8 cellular contexts compared by ENCODE assay signal in the genomic region with DNA sequence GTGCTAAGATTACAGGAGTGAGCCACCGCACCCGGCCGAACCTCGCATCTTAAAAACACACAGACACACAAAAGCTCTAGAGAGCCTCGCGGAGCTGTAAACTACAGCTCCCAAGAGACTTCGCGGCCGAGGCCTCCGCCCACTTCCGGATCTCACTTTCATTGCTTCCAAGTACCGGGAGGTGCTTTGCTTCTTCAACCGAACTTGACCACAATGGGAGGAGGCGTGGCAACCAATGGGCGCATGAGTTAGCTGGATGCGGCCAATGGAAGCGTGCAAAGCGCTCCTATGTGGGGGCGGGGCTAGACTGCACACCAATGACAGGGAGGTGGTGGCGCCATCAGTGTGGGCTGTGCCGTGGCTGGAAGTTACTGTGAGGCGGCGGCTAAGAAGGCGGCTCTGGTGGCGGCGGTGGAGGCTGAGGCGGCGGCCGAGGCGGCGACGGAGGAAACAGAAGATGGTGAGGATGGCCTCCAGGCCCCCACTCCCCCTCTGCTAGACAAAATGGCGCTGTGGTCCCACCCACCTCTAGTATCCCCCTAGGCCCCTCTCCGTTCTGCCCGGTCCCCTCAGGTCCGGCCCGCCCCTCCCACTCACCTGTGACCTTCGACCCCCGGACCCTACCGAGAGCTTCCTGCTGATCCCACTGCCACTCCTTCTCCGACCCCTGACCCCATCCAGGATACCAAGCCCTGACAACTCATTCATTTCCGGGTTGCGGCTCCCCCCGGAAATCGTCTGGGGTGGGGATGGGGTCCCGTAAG. TPM values are rescaled to one million over a fixed set of nuclear protein-coding genes. Genes with fewer than 3 reads are reported as not detected.
DNase-seq lines count a peak whose midpoint lies in the region; TF ChIP-seq lines count a peak whose summit lies in the region.

A gene (plus strand): TSS at position 366 of the 764 bp plus-strand sequence. CDS start 92 bp downstream, at position 458.

- no peaks in the 10 kb centered on the region for H3K27me3 ChIP-seq in neuron (ENCODE audit: insufficient read depth, low read length)
- H3K27me3 ChIP-seq in subcutaneous abdominal adipose tissue (ENCODE audit: control insufficient read depth in 5 of 5, insufficient read depth in 4 of 5, low read length in 5 of 5): no peaks in the 10 kb centered on the region

- H2AFZ ChIP-seq in neuron (ENCODE audit: low read depth, low read length): peak within 1 kb of the TSS; percentile 41

- H3K27ac ChIP-seq in HEK293 (ENCODE audit: extremely low read depth, low read depth, low read length): peak within 1 kb of the TSS; percentile 26
- peak within 1 kb of the TSS; percentile 67 for H3K27ac ChIP-seq in subcutaneous abdominal adipose tissue (ENCODE audit: low read depth, low read length)

- H3K4me1 ChIP-seq in HEK293 (ENCODE audit: control insufficient read depth, insufficient read depth, low read length): no peaks in the 10 kb centered on the region
- H3K4me1 ChIP-seq in neuron (ENCODE audit: insufficient read depth, low read length): peaks cover 21% of the 10 kb centered on the region
- H3K4me1 ChIP-seq in subcutaneous abdominal adipose tissue (ENCODE audit: control insufficient read depth in 5 of 5, insufficient read depth in 5 of 5, low read length in 5 of 5): peaks cover 6 to 55% (median 40%) of the 10 kb centered on the region in 5 donors

- H3K9me3 ChIP-seq in HEK293 (ENCODE audit: control insufficient read depth, insufficient read depth, low read depth, low read length) (no peaks in the 10 kb centered on the region), neuron (ENCODE audit: low read length) (no peaks in the 10 kb centered on the region), subcutaneous abdominal adipose tissue (ENCODE audit: control insufficient read depth in 5 of 5, low read length in 5 of 5) (no peaks in the 10 kb centered on the region)

- in situ Hi-C loops in G401 (cut with HindIII; ENCODE audit: low sequenced_read_pairs) (no loop called here), SK-MEL-5 (cut with HindIII; ENCODE audit: low pct_unique_long_range_greater_than_20kb, low sequenced_read_pairs) (no loop called here)

- H3K36me3 ChIP-seq in HEK293 (ENCODE audit: control insufficient read depth in 2 of 2, insufficient read depth in 1 of 2, low read length in 2 of 2): peaks cover 0 to 29% of the 10 kb centered on the region in 2 experiments; a peak in 1 of 3 replicates
- peaks cover 11% of the 10 kb centered on the region for H3K36me3 ChIP-seq in neuron (ENCODE audit: insufficient read depth, low read length)
- peaks cover 0 to 29% (median 11%) of the 10 kb centered on the region in 5 donors for H3K36me3 ChIP-seq in subcutaneous abdominal adipose tissue (ENCODE audit: control insufficient read depth in 5 of 5, insufficient read depth in 5 of 5, low read length in 5 of 5)

- H3K9ac ChIP-seq in subcutaneous abdominal adipose tissue (ENCODE audit: low read length in 5 of 5): peak within 1 kb of the TSS in 4 of 5 donors; percentile 86 to 92 (median 88)

- CTCF ChIA-PET in HEK293 (lab: Yijun Ruan, JAX): interaction anchor here (0.9 to 1.4 kb wide), 6 partner anchors 17 to 156 kb away, joined by 3 to 7 read pairs (median 4); no protein-coding TSS in a partner anchor

- POLR2A ChIA-PET in HEK293 (lab: Yijun Ruan, JAX): interaction anchor here (0.6 to 2.9 kb wide), 18 partner anchors 8 to 682 kb away, joined by 3 to 64 read pairs (median 5); a partner anchor contains a TSS

- H3K4me3 ChIP-seq in HEK293 (ENCODE audit: low read depth, low read length) (peak within 1 kb of the TSS; percentile 98), neuron (ENCODE audit: low read length) (peak within 1 kb of the TSS; percentile 73), subcutaneous abdominal adipose tissue (ENCODE audit: low read depth in 1 of 5, low read length in 5 of 5) (peak within 1 kb of the TSS; percentile 73 to 93 (median 89))

- TF ChIP-seq CTCF in HEK293 (tag by site-specific recombination; IDR thresholded peaks at IDR 0.05): no peak

- peak; percentile 100 for DNase-seq in G401 (ENCODE audit: low spot score)
- peak; percentile 100 for DNase-seq in MV-4-11 (lab: John Stamatoyannopoulos, UW)
- peak; percentile 99 for DNase-seq in SK-MEL-5 (ENCODE audit: low read depth, low spot score)
- DNase-seq in activated naive CD4-positive, alpha-beta T cell treated with Interleukin-2 at 50 U/mL for 16 hours: peak; percentile 99
- DNase-seq in foreskin melanocyte: peak; percentile 100

TF ChIP-seq in HEK293, 187 proteins besides CTCF, POLR2A, EP300 and RAD21 (continues in another document):
- TF ChIP-seq ZNF654 (tag by site-specific recombination; IDR thresholded peaks at IDR 0.05; ENCODE audit: low read depth) (no peak), ZNF311 (tag by site-specific recombination; IDR thresholded peaks at IDR 0.05; ENCODE audit: borderline replicate concordance) (no peak), ZNF529 (tag by site-specific recombination; IDR thresholded peaks at IDR 0.05; ENCODE audit: insufficient replicate concordance) (no peak), SP3 (tag by site-specific recombination; IDR thresholded peaks at IDR 0.05) (peak; percentile 100), ZNF157 (tag by site-specific recombination; IDR thresholded peaks at IDR 0.05) (no peak), ZNF514 (tag by site-specific recombination; IDR thresholded peaks at IDR 0.05) (no peak), ZNF571 (tag by site-specific recombination; IDR thresholded peaks at IDR 0.05) (no peak), ZNF16 (tag by site-specific recombination; IDR thresholded peaks at IDR 0.05; ENCODE audit: low read depth) (no peak), HOXD13 (CRISPR knock-in tag; IDR thresholded peaks at IDR 0.05; ENCODE audit: borderline replicate concordance) (no peak), FEZF1 (tag by site-specific recombination; IDR thresholded peaks at IDR 0.05) (no peak), GLI2 (tag by site-specific recombination; IDR thresholded peaks at IDR 0.05; ENCODE audit: borderline replicate concordance, low read depth) (no peak), GLIS2 (tag by site-specific recombination; IDR thresholded peaks at IDR 0.05) (peak; percentile 72), ZNF530 (tag by site-specific recombination; IDR thresholded peaks at IDR 0.05; ENCODE audit: low read depth) (no peak), ZFP69B (tag by site-specific recombination; IDR thresholded peaks at IDR 0.05) (0 out of 2 replicates have a peak, but pooled peaks have one; percentile 14), KLF16 (tag by site-specific recombination; IDR thresholded peaks at IDR 0.05) (peak; percentile 91), ZNF626 (tag by site-specific recombination; IDR thresholded peaks at IDR 0.05) (no peak), ZNF670 (tag by site-specific recombination; IDR thresholded peaks at IDR 0.05; ENCODE audit: low read depth) (no peak), ZNF274 (IDR thresholded peaks at IDR 0.05; ENCODE audit: low read length) (no peak), ZNF274 (tag by site-specific recombination; IDR thresholded peaks at IDR 0.05; ENCODE audit: borderline replicate concordance) (no peak)
- TF ChIP-seq, protein P1, sequence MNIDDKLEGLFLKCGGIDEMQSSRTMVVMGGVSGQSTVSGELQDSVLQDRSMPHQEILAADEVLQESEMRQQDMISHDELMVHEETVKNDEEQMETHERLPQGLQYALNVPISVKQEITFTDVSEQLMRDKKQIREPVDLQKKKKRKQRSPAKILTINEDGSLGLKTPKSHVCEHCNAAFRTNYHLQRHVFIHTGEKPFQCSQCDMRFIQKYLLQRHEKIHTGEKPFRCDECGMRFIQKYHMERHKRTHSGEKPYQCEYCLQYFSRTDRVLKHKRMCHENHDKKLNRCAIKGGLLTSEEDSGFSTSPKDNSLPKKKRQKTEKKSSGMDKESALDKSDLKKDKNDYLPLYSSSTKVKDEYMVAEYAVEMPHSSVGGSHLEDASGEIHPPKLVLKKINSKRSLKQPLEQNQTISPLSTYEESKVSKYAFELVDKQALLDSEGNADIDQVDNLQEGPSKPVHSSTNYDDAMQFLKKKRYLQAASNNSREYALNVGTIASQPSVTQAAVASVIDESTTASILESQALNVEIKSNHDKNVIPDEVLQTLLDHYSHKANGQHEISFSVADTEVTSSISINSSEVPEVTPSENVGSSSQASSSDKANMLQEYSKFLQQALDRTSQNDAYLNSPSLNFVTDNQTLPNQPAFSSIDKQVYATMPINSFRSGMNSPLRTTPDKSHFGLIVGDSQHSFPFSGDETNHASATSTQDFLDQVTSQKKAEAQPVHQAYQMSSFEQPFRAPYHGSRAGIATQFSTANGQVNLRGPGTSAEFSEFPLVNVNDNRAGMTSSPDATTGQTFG (tag by site-specific recombination; IDR thresholded peaks at IDR 0.05; ENCODE audit: borderline replicate concordance): no peak
- TF ChIP-seq, protein P2, sequence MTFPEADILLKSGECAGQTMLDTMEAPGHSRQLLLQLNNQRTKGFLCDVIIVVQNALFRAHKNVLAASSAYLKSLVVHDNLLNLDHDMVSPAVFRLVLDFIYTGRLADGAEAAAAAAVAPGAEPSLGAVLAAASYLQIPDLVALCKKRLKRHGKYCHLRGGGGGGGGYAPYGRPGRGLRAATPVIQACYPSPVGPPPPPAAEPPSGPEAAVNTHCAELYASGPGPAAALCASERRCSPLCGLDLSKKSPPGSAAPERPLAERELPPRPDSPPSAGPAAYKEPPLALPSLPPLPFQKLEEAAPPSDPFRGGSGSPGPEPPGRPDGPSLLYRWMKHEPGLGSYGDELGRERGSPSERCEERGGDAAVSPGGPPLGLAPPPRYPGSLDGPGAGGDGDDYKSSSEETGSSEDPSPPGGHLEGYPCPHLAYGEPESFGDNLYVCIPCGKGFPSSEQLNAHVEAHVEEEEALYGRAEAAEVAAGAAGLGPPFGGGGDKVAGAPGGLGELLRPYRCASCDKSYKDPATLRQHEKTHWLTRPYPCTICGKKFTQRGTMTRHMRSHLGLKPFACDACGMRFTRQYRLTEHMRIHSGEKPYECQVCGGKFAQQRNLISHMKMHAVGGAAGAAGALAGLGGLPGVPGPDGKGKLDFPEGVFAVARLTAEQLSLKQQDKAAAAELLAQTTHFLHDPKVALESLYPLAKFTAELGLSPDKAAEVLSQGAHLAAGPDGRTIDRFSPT (tag by site-specific recombination; IDR thresholded peaks at IDR 0.05): no peak; the same call in 1 of the 2 replicates

RNA-seq across cellular contexts. Expression of the gene that starts here (rescaled TPM):
- 15.0 and 28.2 TPM in 2 replicates for total RNA-seq in G401 (2014; rRNA removed; shearing (Covaris generic))
- total RNA-seq in SK-MEL-5 (2014; rRNA removed; shearing (Covaris generic)): 14.0 and 14.1 TPM in 2 replicates
- polyA plus RNA-seq in SK-MEL-5 (2015; cell fraction: cytosol; rRNA removed): 19.8 and 20.5 TPM in 2 replicates
- 13.1 and 29.2 TPM in 2 replicates for polyA plus RNA-seq in SK-MEL-5 (2015; cell fraction: nucleus; rRNA removed)

Comparison
In these comparisons a context has a peak if more than half of its experiments do, and no peak if none do; other contexts are left out.
1. Peak in every context shown above with its lines: DNase-seq, H3K4me3 ChIP-seq and H3K27ac ChIP-seq.